In the genomic region with DNA sequence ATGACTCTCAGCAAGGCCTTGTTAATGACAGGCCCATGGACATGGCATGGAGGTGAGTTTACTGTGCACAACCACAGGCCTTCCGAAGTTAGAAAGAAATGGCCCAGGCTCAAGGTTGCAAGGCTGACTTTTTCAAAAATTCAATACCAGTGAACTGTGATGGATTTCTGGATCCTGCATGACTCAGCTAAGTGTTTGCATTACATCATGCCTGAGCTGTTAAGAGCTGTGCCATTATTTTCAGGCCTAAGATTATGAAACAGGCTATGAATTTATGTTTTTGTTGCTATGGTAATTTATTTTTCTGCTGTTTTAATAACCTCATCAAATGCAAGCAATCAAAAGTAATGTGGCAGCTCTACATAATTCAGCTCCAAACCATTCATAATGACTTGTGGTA, we compare ENCODE assay signal across 10 cellular contexts.
DNase-seq lines count a peak whose midpoint lies in the region; ATAC-seq and TF ChIP-seq lines count a peak whose summit lies in the region.
"Had no signal": no experiment of that assay in that cellular context is flagged by ENCODE, and none has a peak within 500 bp of the region (broad histone marks: within the 10 kb centered on the region; RNA-seq: fewer than 3 reads in every experiment).

No MANE protein-coding gene starts in this region.

- no peak for TF ChIP-seq CTCF in foreskin keratinocyte (conservative IDR thresholded peaks at IDR 0.05)
- no peak for TF ChIP-seq CTCF in retinal pigment epithelial cell (conservative IDR thresholded peaks at IDR 0.05; ENCODE audit: low read depth, low read length)
- TF ChIP-seq CTCF in lower leg skin (IDR thresholded peaks at IDR 0.05), result no peak

- H3K27ac ChIP-seq in foreskin keratinocyte, result peak overlapping the region; percentile 37
- H3K27ac ChIP-seq: KMS-11 had no signal

- ATAC-seq in foreskin keratinocyte (peak; percentile 40), GM21360 (IDR thresholded peaks at IDR 0.05; ENCODE audit: unreplicated experiment) (no peak)
- ATAC-seq: activated naive CD8-positive, alpha-beta T cell treated with anti-CD3 and anti-CD28 coated beads, Interleukin-2, amount 50 U/mL, for 24 hours had no signal

- no peak overlapping the region for H3K4me3 ChIP-seq in retinal pigment epithelial cell (ENCODE audit: low read length)
- no peak overlapping the region for H3K4me3 ChIP-seq in lower leg skin (ENCODE audit: low read depth, poor library complexity, severe bottlenecking)

- H3K27me3 ChIP-seq in foreskin keratinocyte, result no peaks in the 10 kb centered on the region

- no peaks in the 10 kb centered on the region for H3K4me1 ChIP-seq in foreskin keratinocyte

- TF ChIP-seq POLR2A in lower leg skin (IDR thresholded peaks at IDR 0.05), result no peak

- WGBS in lower leg skin, 2 donors, result 21 to 45% methylated on average over 1 of the region's 1 CpG

- peak; percentile 33 for DNase-seq in ELR (ENCODE audit: low read depth)
- peak; percentile 55 for DNase-seq in RPMI7951 (ENCODE audit: low read depth)
- peak in 1 of 2 donors; percentile 4 for DNase-seq in foreskin keratinocyte
- DNase-seq in retinal pigment epithelial cell (ENCODE audit: low read depth), result peak; percentile 88
- DNase-seq in NAMALWA (ENCODE audit: low spot score), result no peak
- no peak for DNase-seq in lower leg skin (ENCODE audit: low spot score in 2 of 2)
- no peak for DNase-seq in D341Med (ENCODE audit: low spot score)
- DNase-seq: activated naive CD8-positive, alpha-beta T cell treated with anti-CD3 and anti-CD28 coated beads, Interleukin-2, amount 50 U/mL, for 24 hours had no signal

- intact Hi-C loops in lower leg skin (cut with DNase I; ENCODE audit: low total_unique reads), result no loop called here

Comparison
In these comparisons a context has a peak if more than half of its experiments do, and no peak if none do; other contexts are left out.
1. DNase-seq: peak in ELR (single experiment), RPMI7951 (single experiment) and retinal pigment epithelial cell (single experiment); none in NAMALWA (single experiment), lower leg skin (0 of 2) and D341Med (single experiment).